ENCODE assay signal across 1 cellular context in genomic region chr17:46152423-46152822, GRCh38.
TF ChIP-seq lines count a peak whose summit lies in the region.

No MANE protein-coding gene starts in this region.

TF ChIP-seq in HepG2, 621 proteins besides CTCF, POLR2A, EP300 and RAD21 (continued from another document):
- TF ChIP-seq MEIS2 (CRISPR knock-in tag; IDR thresholded peaks at IDR 0.05): no peak
